In genomic region chr1:232191560-232191959, GRCh38 we compare ENCODE assay signal across 8 cellular contexts.
"Had no signal": no experiment of that assay in that cellular context is flagged by ENCODE, and none has a peak within 500 bp of the region (broad histone marks: within the 10 kb centered on the region; RNA-seq: fewer than 3 reads in every experiment).

No MANE protein-coding gene starts in this region.

- H3K27me3 Mint-ChIP-seq: IgD-negative memory B cell had no signal

- DNase-seq: IMR-90, KBM-7, KG1 had no signal

- FAIRE-seq: HepG2, HTR-8/SVneo, K562 had no signal

- H3K4me3 Mint-ChIP-seq: IgD-negative memory B cell had no signal

- H3K4me3 ChIP-seq: K562 had no signal

- ATAC-seq: HepG2, K562 had no signal

- H3K27ac ChIP-seq: HL-60 had no signal

- H3K27ac Mint-ChIP-seq: IgD-negative memory B cell had no signal
